Comparison of ENCODE assay signal across 8 cellular contexts in genomic region chr5:80204808-80205614, GRCh38. TPM values are rescaled to one million over a fixed set of nuclear protein-coding genes. Genes with fewer than 3 reads are reported as not detected.
A peak's percentile ranks its signal among the peaks of the same experiment; 100 is the strongest.
DNase-seq lines count a peak whose midpoint lies in the region; ATAC-seq and TF ChIP-seq lines count a peak whose summit lies in the region.

No MANE protein-coding gene starts in this region.

- H3K27ac Mint-ChIP-seq in T-helper 17 cell, result peak overlapping the region; percentile 93

- peak; percentile 78 for ATAC-seq in T-helper 17 cell
- peak; percentile 83 for ATAC-seq in Right ventricle myocardium inferior
- no peak for ATAC-seq in HG03432 (IDR thresholded peaks at IDR 0.05; ENCODE audit: unreplicated experiment)
- ATAC-seq in GM18505 (IDR thresholded peaks at IDR 0.05; ENCODE audit: unreplicated experiment), result no peak
- no peak for ATAC-seq in GM21515 (IDR thresholded peaks at IDR 0.05; ENCODE audit: unreplicated experiment)

- TF ChIP-seq POLR2A in GM18505 (IDR thresholded peaks at IDR 0.05; ENCODE audit: borderline replicate concordance, extremely low read depth, insufficient read depth, insufficient read length), result no peak

- DNase-seq in HuH-7.5 (ENCODE audit: low spot score) (peak; percentile 24), T-helper 17 cell (no peak), Right ventricle myocardium inferior (ENCODE audit: missing footprints) (no peak), retinal pigment epithelial cell (ENCODE audit: low read depth) (peak; percentile 28), kidney glomerular epithelial cell (lab: John Stamatoyannopoulos, UW) (no peak)

- intact Hi-C loops in Right ventricle myocardium inferior (cut with DNase I), result no loop called here

- H3K27me3 Mint-ChIP-seq in T-helper 17 cell, result no peaks in the 10 kb centered on the region

- peaks cover 59% of the 10 kb centered on the region for H3K4me1 Mint-ChIP-seq in T-helper 17 cell

- TF ChIP-seq CTCF in retinal pigment epithelial cell (conservative IDR thresholded peaks at IDR 0.05; ENCODE audit: low read depth, low read length), result no peak

- no peaks in the 10 kb centered on the region for H3K9me3 ChIP-seq in T-helper 17 cell (ENCODE audit: control insufficient read depth, low read length, poor library complexity, severe bottlenecking)

- no peak overlapping the region for H3K4me3 ChIP-seq in retinal pigment epithelial cell (ENCODE audit: low read length)

- peaks cover 8% of the 10 kb centered on the region for H3K36me3 Mint-ChIP-seq in T-helper 17 cell (ENCODE audit: low read depth)

- peak overlapping the region; percentile 62 for H3K4me3 Mint-ChIP-seq in T-helper 17 cell

RNA-seq across cellular contexts. Expression of gene SERINC5, which starts 50.8 kb away (rescaled TPM):
- total RNA-seq in T-helper 17 cell (100 to 1,000 TPM; 118 to 119 TPM), Right ventricle myocardium inferior (14.5 TPM)

Comparison
In these comparisons a context has a peak if more than half of its experiments do, and no peak if none do; other contexts are left out.
1. DNase-seq: peak in HuH-7.5 (single experiment) and retinal pigment epithelial cell (single experiment); none in T-helper 17 cell (0 of 3), Right ventricle myocardium inferior (single experiment) and kidney glomerular epithelial cell (single experiment).
2. ATAC-seq: peak in T-helper 17 cell (single experiment) and Right ventricle myocardium inferior (single experiment); none in HG03432 (single experiment), GM18505 (single experiment) and GM21515 (single experiment).